In genomic region chr22:28259774-28260173, GRCh38 we compare ENCODE assay signal across 24 cellular contexts.
DNase-seq lines count a peak whose midpoint lies in the region; TF ChIP-seq lines count a peak whose summit lies in the region.
"Had no signal": no experiment of that assay in that cellular context is flagged by ENCODE, and none has a peak within 500 bp of the region (broad histone marks: within the 10 kb centered on the region; RNA-seq: fewer than 3 reads in every experiment).

No MANE protein-coding gene starts in this region.

- no peak overlapping the region for H3K4me3 ChIP-seq in SK-N-MC
- H3K4me3 ChIP-seq in neural cell (ENCODE audit: low read length), result peak overlapping the region; percentile 30
- no peak overlapping the region for H3K4me3 ChIP-seq in endodermal cell (ENCODE audit: low read length)
- H3K4me3 ChIP-seq in WERI-Rb-1 (ENCODE audit: low read depth, low read length), result no peak overlapping the region
- H3K4me3 ChIP-seq: A549; BLaER1 treated with 17β-estradiol and CSF1 and Interleukin-3, amounts not matched to agents 10 nM and 100 nM; GM12878; GM23248 had no signal

- no peaks in the 10 kb centered on the region for H3K9me2 ChIP-seq in neural cell (ENCODE audit: insufficient read depth, low read length)

- no peaks in the 10 kb centered on the region for H3K36me3 Mint-ChIP-seq in endodermal cell (ENCODE audit: low read depth)
- H3K36me3 Mint-ChIP-seq: CD14-positive monocyte had no signal

- no peaks in the 10 kb centered on the region for H3K9me3 ChIP-seq in SK-N-MC (ENCODE audit: low read depth, low read length)
- H3K9me3 ChIP-seq in neural cell (ENCODE audit: low read length), result peaks cover 4% of the 10 kb centered on the region
- no peaks in the 10 kb centered on the region for H3K9me3 ChIP-seq in endodermal cell (ENCODE audit: control insufficient read depth, low read length)
- no peaks in the 10 kb centered on the region for H3K9me3 ChIP-seq in WERI-Rb-1 (ENCODE audit: severe bottlenecking)
- H3K9me3 ChIP-seq: BE2C had no signal

- TF ChIP-seq EP300 in neural cell (conservative IDR thresholded peaks at IDR 0.05; ENCODE audit: poor library complexity, severe bottlenecking), result peak; percentile 71

- no peak for DNase-seq in SK-N-MC (ENCODE audit: low read depth, low spot score)
- peak; percentile 46 for DNase-seq in medulla oblongata (ENCODE audit: extremely low spot score)
- DNase-seq in substantia nigra (lab: John Stamatoyannopoulos, UW), result no peak
- no peak for DNase-seq in endodermal cell
- DNase-seq in WERI-Rb-1, result no peak
- no peak for DNase-seq in SHP77 treated with DMSO at 0.1 percent for 48 hours (lab: John Stamatoyannopoulos, UW)
- DNase-seq: 8988T; ACHN; AML-193; BE2C; CD4-positive, alpha-beta T cell; CD8-positive, alpha-beta memory T cell; DMS 273 treated with DMSO at 0.1 percent for 48 hours; DMS79; EL; GDM1; GM23248; H7; HCEC 1CT had no signal

- no peak overlapping the region for H3K9ac ChIP-seq in SK-N-MC (ENCODE audit: insufficient read length)
- no peak overlapping the region for H3K9ac ChIP-seq in neural cell (ENCODE audit: low read length)
- H3K9ac ChIP-seq in endodermal cell (ENCODE audit: extremely low read depth, low read length, poor library complexity, severe bottlenecking), result no peak overlapping the region
- H3K9ac ChIP-seq: BLaER1 treated with 17β-estradiol and CSF1 and Interleukin-3, amounts not matched to agents 10 nM and 100 nM; GM23248 had no signal

- no peaks in the 10 kb centered on the region for H4K20me1 ChIP-seq in neural cell (ENCODE audit: insufficient read depth)
- H4K20me1 ChIP-seq: BLaER1 treated with 17β-estradiol and CSF1 and Interleukin-3, amounts not matched to agents 10 nM and 100 nM had no signal

- no peaks in the 10 kb centered on the region for H3K36me3 ChIP-seq in SK-N-MC (ENCODE audit: insufficient read depth, low read length)
- peaks cover 4% of the 10 kb centered on the region for H3K36me3 ChIP-seq in neural cell (ENCODE audit: insufficient read depth, low read length)
- H3K36me3 ChIP-seq in endodermal cell (ENCODE audit: control insufficient read depth, insufficient read depth, low read length), result no peaks in the 10 kb centered on the region
- no peaks in the 10 kb centered on the region; the same call in 1 of the 2 replicates for H3K36me3 ChIP-seq in WERI-Rb-1
- H3K36me3 ChIP-seq: BE2C; BLaER1 treated with 17β-estradiol and CSF1 and Interleukin-3, amounts not matched to agents 10 nM and 100 nM had no signal

- no peaks in the 10 kb centered on the region for H3K79me2 ChIP-seq in neural cell (replicated peaks; ENCODE audit: insufficient read depth, low read length)

- H3K4me3 Mint-ChIP-seq in endodermal cell, result no peak overlapping the region
- H3K4me3 Mint-ChIP-seq: CD14-positive monocyte; CD4-positive, alpha-beta T cell; CD8-positive, alpha-beta memory T cell had no signal

- peak overlapping the region; percentile 7; the same call in 1 of the 2 replicates for H3K27ac ChIP-seq in SK-N-MC
- H3K27ac ChIP-seq in neural cell (ENCODE audit: low read length), result peak overlapping the region; percentile 61
- peak overlapping the region; percentile 10 for H3K27ac ChIP-seq in substantia nigra (ENCODE audit: low read depth, low read length, poor library complexity, severe bottlenecking)
- H3K27ac ChIP-seq in endodermal cell (ENCODE audit: low read depth, low read length), result no peak overlapping the region
- no peak overlapping the region for H3K27ac ChIP-seq in WERI-Rb-1
- H3K27ac ChIP-seq: A549; BLaER1 treated with 17β-estradiol and CSF1 and Interleukin-3, amounts not matched to agents 10 nM and 100 nM; GM23248 had no signal

- H3K27me3 Mint-ChIP-seq in endodermal cell (ENCODE audit: insufficient read depth), result no peaks in the 10 kb centered on the region
- H3K27me3 Mint-ChIP-seq: CD4-positive, alpha-beta T cell had no signal

- peaks cover 3% of the 10 kb centered on the region for H3F3A ChIP-seq in neural cell (ENCODE audit: insufficient read depth, low read length, poor library complexity, severe bottlenecking)

- H3K4me1 ChIP-seq in endodermal cell (ENCODE audit: control insufficient read depth, insufficient read depth, low read length), result no peaks in the 10 kb centered on the region
- H3K4me1 ChIP-seq: A549; BLaER1 treated with 17β-estradiol and CSF1 and Interleukin-3, amounts not matched to agents 10 nM and 100 nM had no signal

- H3K27ac Mint-ChIP-seq in endodermal cell, result no peak overlapping the region
- H3K27ac Mint-ChIP-seq: CD14-positive monocyte; CD4-positive, alpha-beta T cell; CD8-positive, alpha-beta memory T cell had no signal

- WGBS in endodermal cell (ENCODE audit: insufficient coverage in 1 of 2, insufficient read length in 1 of 2), 2 experiments, result 100% methylated on average over 2 of the region's 2 CpGs; no CpG with 5 or more reads in 1 of the 2 experiments

- TF ChIP-seq CTCF in neural cell (IDR thresholded peaks at IDR 0.05; ENCODE audit: poor library complexity, severe bottlenecking) (no peak), endodermal cell (conservative IDR thresholded peaks at IDR 0.05) (no peak), WERI-Rb-1 (IDR thresholded peaks at IDR 0.05; ENCODE audit: low read depth, low read length) (no peak)

- no peak for TF ChIP-seq RAD21 in neural cell (conservative IDR thresholded peaks at IDR 0.05)

- H3K27me3 ChIP-seq in neural cell (ENCODE audit: insufficient read depth, low read depth, low read length) (no peaks in the 10 kb centered on the region), endodermal cell (ENCODE audit: control insufficient read depth, insufficient read depth, low read length, poor library complexity, severe bottlenecking) (no peaks in the 10 kb centered on the region), WERI-Rb-1 (ENCODE audit: insufficient read depth, low read depth, severe bottlenecking) (no peaks in the 10 kb centered on the region)
- H3K27me3 ChIP-seq: BE2C; BLaER1 treated with 17β-estradiol and CSF1 and Interleukin-3, amounts not matched to agents 10 nM and 100 nM had no signal

- H3K4me1 Mint-ChIP-seq in endodermal cell, result peaks cover 4% of the 10 kb centered on the region
- H3K4me1 Mint-ChIP-seq: CD14-positive monocyte; CD8-positive, alpha-beta memory T cell had no signal

- H3K9me3 Mint-ChIP-seq in endodermal cell, result no peaks in the 10 kb centered on the region
- H3K9me3 Mint-ChIP-seq: CD14-positive monocyte; CD4-positive, alpha-beta T cell had no signal

- H2AFZ ChIP-seq in neural cell (ENCODE audit: low read depth, low read length), result no peak overlapping the region
- H2AFZ ChIP-seq: GM23248 had no signal

- peak overlapping the region; percentile 40 for H3K4me2 ChIP-seq in neural cell (ENCODE audit: low read length)
- H3K4me2 ChIP-seq: A549; BLaER1 treated with 17β-estradiol and CSF1 and Interleukin-3, amounts not matched to agents 10 nM and 100 nM had no signal

TF ChIP-seq in neural cell, 6 proteins besides CTCF, POLR2A, EP300 and RAD21:
- TF ChIP-seq REST (IDR thresholded peaks at IDR 0.05; ENCODE audit: borderline replicate concordance), result peak; percentile 92
- no peak for TF ChIP-seq MXI1 (conservative IDR thresholded peaks at IDR 0.05; ENCODE audit: poor library complexity, severe bottlenecking)
- peak; percentile 41 for TF ChIP-seq POLR2AphosphoS5 (IDR thresholded peaks at IDR 0.05)
- no peak for TF ChIP-seq EZH2 (IDR thresholded peaks at IDR 0.05; ENCODE audit: borderline replicate concordance, insufficient read depth, low read length, poor library complexity, severe bottlenecking)
- no peak for TF ChIP-seq SMC3 (conservative IDR thresholded peaks at IDR 0.05; ENCODE audit: poor library complexity)
- no peak for TF ChIP-seq TAF1 (IDR thresholded peaks at IDR 0.05; ENCODE audit: low read depth)

Comparison
In these comparisons a context has a peak if more than half of its experiments do, and no peak if none do; other contexts are left out.
1. H3K27ac ChIP-seq: peak in SK-N-MC (single experiment), neural cell (single experiment) and substantia nigra (single experiment); none in endodermal cell (single experiment) and WERI-Rb-1 (single experiment).